Comparison of ENCODE assay signal across 8 cellular contexts in genomic region chr9:136328622-136329041, GRCh38.
DNase-seq lines count a peak whose midpoint lies in the region; ATAC-seq lines count a peak whose summit lies in the region.

No MANE protein-coding gene starts in this region.

- no peak for ATAC-seq in GM18498 (IDR thresholded peaks at IDR 0.05; ENCODE audit: unreplicated experiment)
- ATAC-seq in HG02763 (IDR thresholded peaks at IDR 0.05; ENCODE audit: unreplicated experiment) = no peak

- DNase-seq in DMS53 (lab: John Stamatoyannopoulos, UW) (peak; percentile 36), DMS53 treated with DMSO at 0.1 percent for 48 hours (lab: John Stamatoyannopoulos, UW; ENCODE audit: unreplicated experiment) (no peak), anterior cingulate cortex (lab: John Stamatoyannopoulos, UW) (peak in 31 of 58 donors; percentile 13 to 52 (median 30)), NCI-H526 treated with DMSO at 0.1 percent for 48 hours (lab: John Stamatoyannopoulos, UW) (no peak)

- H3K27ac ChIP-seq in subcutaneous abdominal adipose tissue (ENCODE audit: low read depth, low read length) = no peak overlapping the region

- H3K4me1 ChIP-seq in subcutaneous abdominal adipose tissue (ENCODE audit: control insufficient read depth in 5 of 5, insufficient read depth in 5 of 5, low read length in 5 of 5) = peaks cover 0 to 28% (median 27%) of the 10 kb centered on the region in 5 donors

- peak overlapping the region in 3 of 5 donors; percentile 63 to 77 (median 76) for H3K9ac ChIP-seq in subcutaneous abdominal adipose tissue (ENCODE audit: low read length in 5 of 5)

- H3K9me3 ChIP-seq in iPS-18c (ENCODE audit: control insufficient read depth, insufficient read depth, low read length) = no peaks in the 10 kb centered on the region
- no peaks in the 10 kb centered on the region for H3K9me3 ChIP-seq in subcutaneous abdominal adipose tissue (ENCODE audit: control insufficient read depth in 5 of 5, low read length in 5 of 5)

- peaks cover 0 to 20% (median 10%) of the 10 kb centered on the region in 5 donors for H3K27me3 ChIP-seq in subcutaneous abdominal adipose tissue (ENCODE audit: control insufficient read depth in 5 of 5, insufficient read depth in 4 of 5, low read length in 5 of 5)

- H3K36me3 ChIP-seq in subcutaneous abdominal adipose tissue (ENCODE audit: control insufficient read depth in 5 of 5, insufficient read depth in 5 of 5, low read length in 5 of 5) = peaks cover 0 to 5% (median 0%) of the 10 kb centered on the region in 5 donors

- H3K4me3 ChIP-seq in iPS-18c (ENCODE audit: insufficient read depth, low read depth, low read length) (peak overlapping the region; percentile 31; the same call in 1 of the 2 replicates), subcutaneous abdominal adipose tissue (ENCODE audit: low read depth in 1 of 5, low read length in 5 of 5) (peak overlapping the region in 3 of 5 donors; percentile 57 to 66 (median 59))

Comparison
In these comparisons a context has a peak if more than half of its experiments do, and no peak if none do; other contexts are left out.
1. DNase-seq: peak in DMS53 (single experiment) and anterior cingulate cortex (31 of 58); none in DMS53 treated with DMSO at 0.1 percent for 48 hours (single experiment) and NCI-H526 treated with DMSO at 0.1 percent for 48 hours (single experiment).